2 cellular contexts compared by ENCODE assay signal in genomic region chr7:55205124-55205955, GRCh38.
TF ChIP-seq lines count a peak whose summit lies in the region.

No MANE protein-coding gene starts in this region.

TF ChIP-seq in IMR-90, 13 proteins besides CTCF, POLR2A, EP300 and RAD21:
- TF ChIP-seq RCOR1 (IDR thresholded peaks at IDR 0.05; ENCODE audit: insufficient replicate concordance, low read length) (no peak), MAFK (IDR thresholded peaks at IDR 0.05; ENCODE audit: low read depth, low read length) (no peak), CEBPB (IDR thresholded peaks at IDR 0.05; ENCODE audit: low read depth, low read length) (no peak), BHLHE40 (IDR thresholded peaks at IDR 0.05; ENCODE audit: low read depth, low read length) (no peak), CHD1 (IDR thresholded peaks at IDR 0.05; ENCODE audit: low read depth, low read length) (no peak), USF2 (IDR thresholded peaks at IDR 0.05; ENCODE audit: low read depth, low read length) (no peak), NFE2L2 (IDR thresholded peaks at IDR 0.05; ENCODE audit: low read depth, low read length) (no peak), RFX5 (IDR thresholded peaks at IDR 0.05; ENCODE audit: low read depth, low read length) (no peak), MAZ (IDR thresholded peaks at IDR 0.05; ENCODE audit: borderline replicate concordance, low read depth, low read length) (no peak), MXI1 (IDR thresholded peaks at IDR 0.05; ENCODE audit: borderline replicate concordance, low read depth, low read length) (no peak)
- TF ChIP-seq, protein P1, sequence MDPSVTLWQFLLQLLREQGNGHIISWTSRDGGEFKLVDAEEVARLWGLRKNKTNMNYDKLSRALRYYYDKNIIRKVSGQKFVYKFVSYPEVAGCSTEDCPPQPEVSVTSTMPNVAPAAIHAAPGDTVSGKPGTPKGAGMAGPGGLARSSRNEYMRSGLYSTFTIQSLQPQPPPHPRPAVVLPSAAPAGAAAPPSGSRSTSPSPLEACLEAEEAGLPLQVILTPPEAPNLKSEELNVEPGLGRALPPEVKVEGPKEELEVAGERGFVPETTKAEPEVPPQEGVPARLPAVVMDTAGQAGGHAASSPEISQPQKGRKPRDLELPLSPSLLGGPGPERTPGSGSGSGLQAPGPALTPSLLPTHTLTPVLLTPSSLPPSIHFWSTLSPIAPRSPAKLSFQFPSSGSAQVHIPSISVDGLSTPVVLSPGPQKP (IDR thresholded peaks at IDR 0.05; ENCODE audit: borderline replicate concordance, low read depth, low read length) = no peak

TF ChIP-seq in endothelial cell of umbilical vein, 7 proteins besides CTCF, POLR2A, EP300 and RAD21:
- TF ChIP-seq JUN (IDR thresholded peaks at IDR 0.05; ENCODE audit: borderline replicate concordance, insufficient read depth, insufficient read length, low read depth) (no peak), POLR2AphosphoS5 (IDR thresholded peaks at IDR 0.05; ENCODE audit: insufficient read depth, low read depth, low read length) (no peak), GATA2 (IDR thresholded peaks at IDR 0.05; ENCODE audit: insufficient read depth, insufficient read length, low read depth, low read length) (no peak), EZH2 (IDR thresholded peaks at IDR 0.05; ENCODE audit: borderline replicate concordance, low read depth, low read length, severe bottlenecking) (no peak), MAX (IDR thresholded peaks at IDR 0.05; ENCODE audit: insufficient read depth, insufficient read length) (no peak), MYC (IDR thresholded peaks at IDR 0.05; ENCODE audit: low read depth, low read length) (no peak), FOS (IDR thresholded peaks at IDR 0.05; ENCODE audit: borderline replicate concordance, insufficient read depth, low read length) (no peak)
TF ChIP-seq in endothelial cell of umbilical vein: peak in this region for 0.
